9 cellular contexts compared by ENCODE assay signal in genomic region chr17:64133546-64134215, GRCh38. TPM values are rescaled to one million over a fixed set of nuclear protein-coding genes. Genes with fewer than 3 reads are reported as not detected.
DNase-seq lines count a peak whose midpoint lies in the region; ATAC-seq and TF ChIP-seq lines count a peak whose summit lies in the region.
"Had no signal": no experiment of that assay in that cellular context is flagged by ENCODE, and none has a peak within 500 bp of the region (broad histone marks: within the 10 kb centered on the region; RNA-seq: fewer than 3 reads in every experiment).

No MANE protein-coding gene starts in this region.

- H3K36me3 Mint-ChIP-seq in activated CD4-positive, alpha-beta T cell treated with anti-CD3 and anti-CD28 coated beads, Interleukin-2, amount 10 ng/mL, durations not matched to agents 7 days and 5 days (ENCODE audit: low read depth): peaks cover 5% of the 10 kb centered on the region
- H3K36me3 Mint-ChIP-seq: activated naive CD8-positive, alpha-beta T cell had no signal

- H3K4me1 ChIP-seq in NT2/D1 (ENCODE audit: insufficient read depth, insufficient read length) (no peaks in the 10 kb centered on the region), mesenchymal stem cell (ENCODE audit: control insufficient read depth, insufficient read depth, low read depth, low read length) (peaks cover 9% of the 10 kb centered on the region)

- H3K4me3 ChIP-seq in NT2/D1 (ENCODE audit: insufficient read length, low read depth): no peak overlapping the region
- H3K4me3 ChIP-seq in cardiac fibroblast (replicated peaks in 1 of 2; ENCODE audit: low read depth in 2 of 2, low read length in 2 of 2): no peak overlapping the region
- no peak overlapping the region for H3K4me3 ChIP-seq in mesenchymal stem cell (ENCODE audit: insufficient read depth in 1 of 2, low read depth in 1 of 2, low read length in 2 of 2)

- H3K36me3 ChIP-seq in NT2/D1 (ENCODE audit: insufficient read depth, insufficient read length, low read length): no peaks in the 10 kb centered on the region
- no peaks in the 10 kb centered on the region for H3K36me3 ChIP-seq in mesenchymal stem cell (ENCODE audit: control insufficient read depth in 1 of 2, insufficient read depth in 2 of 2, low read depth in 1 of 2, low read length in 2 of 2)

- no peak overlapping the region for H3K14ac ChIP-seq in mesenchymal stem cell (ENCODE audit: low read length in 2 of 2)

- no peak overlapping the region for H4K91ac ChIP-seq in mesenchymal stem cell (ENCODE audit: low read length)

- peaks cover 4% of the 10 kb centered on the region for H3K79me1 ChIP-seq in mesenchymal stem cell (replicated peaks; ENCODE audit: low read length, poor library complexity, severe bottlenecking)

- no peak overlapping the region for H3K27ac Mint-ChIP-seq in activated CD4-positive, alpha-beta T cell treated with anti-CD3 and anti-CD28 coated beads, Interleukin-2, amount 10 ng/mL, durations not matched to agents 7 days and 5 days
- H3K27ac Mint-ChIP-seq: activated naive CD8-positive, alpha-beta T cell had no signal

- H3K4me1 Mint-ChIP-seq in activated CD4-positive, alpha-beta T cell treated with anti-CD3 and anti-CD28 coated beads, Interleukin-2, amount 10 ng/mL, durations not matched to agents 7 days and 5 days: peaks cover 25% of the 10 kb centered on the region

- no peak overlapping the region for H2BK5ac ChIP-seq in mesenchymal stem cell (ENCODE audit: low read depth, low read length, poor library complexity, severe bottlenecking)

- no peak overlapping the region for H3K4ac ChIP-seq in mesenchymal stem cell (ENCODE audit: low read depth in 1 of 2, low read length in 2 of 2)

- H3K23ac ChIP-seq in mesenchymal stem cell (ENCODE audit: low read length in 2 of 2): no peak overlapping the region

- ATAC-seq in HG02798 (IDR thresholded peaks at IDR 0.05; ENCODE audit: poor library complexity, unreplicated experiment): no peak
- ATAC-seq in GM19455 (IDR thresholded peaks at IDR 0.05; ENCODE audit: unreplicated experiment): no peak

- no peak overlapping the region for H2AK5ac ChIP-seq in mesenchymal stem cell (ENCODE audit: low read length, severe bottlenecking)

- no peak overlapping the region for H2BK15ac ChIP-seq in mesenchymal stem cell (ENCODE audit: low read depth, poor library complexity, severe bottlenecking)

- TF ChIP-seq CTCF in cardiac fibroblast (IDR thresholded peaks at IDR 0.05; ENCODE audit: low read depth, low read length): peak; percentile 54

- no peak overlapping the region for H3K4me2 ChIP-seq in mesenchymal stem cell (ENCODE audit: low read length, poor library complexity, severe bottlenecking)

- CTCF ChIA-PET in activated CD4-positive, alpha-beta T cell treated with anti-CD3 and anti-CD28 coated beads, Interleukin-2, amount 10 ng/mL, durations not matched to agents 7 days and 5 days (lab: Charles Lee): interaction anchor here (0.7 to 16.8 kb wide), 39 partner anchors 9 to 285 kb away, joined by 3 to 225 read pairs (median 5); partner anchors contain the start of genes CD79B, CSHL1, GH1 and ICAM2

- H3K27me3 ChIP-seq in NT2/D1 (ENCODE audit: insufficient read depth, insufficient read length) (peaks cover 26% of the 10 kb centered on the region), mesenchymal stem cell (ENCODE audit: control insufficient read depth in 1 of 2, insufficient read depth in 1 of 2, low read length in 2 of 2) (no peaks in the 10 kb centered on the region)

- no peak overlapping the region for H4K8ac ChIP-seq in mesenchymal stem cell (ENCODE audit: low read length)

- no peak overlapping the region for H2BK120ac ChIP-seq in mesenchymal stem cell (ENCODE audit: low read depth, low read length)

- no peak overlapping the region for H3K27ac ChIP-seq in mesenchymal stem cell (ENCODE audit: low read length, poor library complexity, severe bottlenecking)

- H3K4me3 Mint-ChIP-seq in activated CD4-positive, alpha-beta T cell treated with anti-CD3 and anti-CD28 coated beads, Interleukin-2, amount 10 ng/mL, durations not matched to agents 7 days and 5 days: no peak overlapping the region
- H3K4me3 Mint-ChIP-seq: activated naive CD8-positive, alpha-beta T cell had no signal

- H2BK12ac ChIP-seq in mesenchymal stem cell (ENCODE audit: low read length in 2 of 2): no peak overlapping the region

- H3K9me3 ChIP-seq in NT2/D1 (ENCODE audit: insufficient read depth, low read length) (no peaks in the 10 kb centered on the region; the same call in 1 of the 2 replicates), mesenchymal stem cell (ENCODE audit: control insufficient read depth, low read length) (no peaks in the 10 kb centered on the region)

- POLR2A ChIA-PET in activated CD4-positive, alpha-beta T cell treated with anti-CD3 and anti-CD28 coated beads, Interleukin-2, amount 10 ng/mL, durations not matched to agents 7 days and 5 days (lab: Charles Lee): interaction anchor here (0.5 to 1.0 kb wide), 5 partner anchors 70 to 105 kb away, joined by 3 to 5 read pairs (median 3); no protein-coding TSS in a partner anchor

- H3K18ac ChIP-seq in mesenchymal stem cell (ENCODE audit: low read depth in 1 of 2, low read length in 2 of 2): no peak overlapping the region

- H3K9me3 Mint-ChIP-seq in activated CD4-positive, alpha-beta T cell treated with anti-CD3 and anti-CD28 coated beads, Interleukin-2, amount 10 ng/mL, durations not matched to agents 7 days and 5 days: no peaks in the 10 kb centered on the region

- WGBS in mesenchymal stem cell: 58% methylated on average over 6 of the region's 8 CpGs

- H2AFZ ChIP-seq in mesenchymal stem cell (ENCODE audit: low read depth, low read length): no peak overlapping the region

- peak; percentile 43 for DNase-seq in activated CD4-positive, alpha-beta T cell treated with anti-CD3 and anti-CD28 coated beads, Interleukin-2, amount 10 ng/mL, durations not matched to agents 7 days and 5 days
- no peak for DNase-seq in activated CD4-positive, alpha-beta T cell treated with anti-CD3 and anti-CD28 coated beads for 1 hour
- DNase-seq in KG1 (lab: John Stamatoyannopoulos, UW) (peak; percentile 45), NT2/D1 (ENCODE audit: low read depth, low spot score) (peak; percentile 28), cardiac fibroblast (ENCODE audit: low read depth in 2 of 2) (peak; percentile 81 to 85), mesenchymal stem cell (peak; percentile 74)

- peaks cover 3% of the 10 kb centered on the region for H3K27me3 Mint-ChIP-seq in activated CD4-positive, alpha-beta T cell treated with anti-CD3 and anti-CD28 coated beads, Interleukin-2, amount 10 ng/mL, durations not matched to agents 7 days and 5 days
- H3K27me3 Mint-ChIP-seq: activated naive CD8-positive, alpha-beta T cell had no signal

- H3K9ac ChIP-seq in NT2/D1 (ENCODE audit: insufficient read length, low read depth): no peak overlapping the region
- H3K9ac ChIP-seq in mesenchymal stem cell (ENCODE audit: low read length): no peak overlapping the region

RNA-seq across cellular contexts. Expression of gene ERN1, which starts 3.7 kb away (rescaled TPM):
- 10 to 100 TPM; 50.1 to 57.5 TPM for total RNA-seq in activated CD4-positive, alpha-beta T cell treated with anti-CD3 and anti-CD28 coated beads, Interleukin-2, amount 10 ng/mL, durations not matched to agents 7 days and 5 days
- polyA plus RNA-seq in mesenchymal stem cell (2013, experiment 1 of 2): 2.8 TPM
- 3.3 TPM for polyA plus RNA-seq in mesenchymal stem cell (2013, experiment 2 of 2)
